In the genomic region with DNA sequence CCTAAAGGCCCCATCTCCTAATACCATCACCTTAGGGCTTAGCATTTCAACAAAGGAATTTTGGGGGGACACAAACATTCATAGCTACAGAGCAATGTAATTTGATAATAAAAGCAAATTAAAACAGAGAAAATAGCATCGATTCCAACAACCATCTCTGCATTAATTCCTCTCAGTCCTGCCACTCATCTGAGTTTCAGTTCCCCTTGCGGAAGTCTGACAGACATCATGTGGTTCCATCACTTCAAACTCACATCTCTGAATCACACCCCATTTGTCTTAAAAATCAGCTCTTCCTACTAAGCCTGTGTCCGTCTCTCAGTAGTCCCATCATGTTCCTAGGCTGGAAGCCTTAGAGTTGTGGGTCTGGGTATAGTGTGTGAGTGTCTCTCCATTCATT, we compare ENCODE assay signal across 13 cellular contexts. TPM values are rescaled to one million over a fixed set of nuclear protein-coding genes. Genes with fewer than 3 reads are reported as not detected.
DNase-seq lines count a peak whose midpoint lies in the region; ATAC-seq, FAIRE-seq and TF ChIP-seq lines count a peak whose summit lies in the region.
"Had no signal": no experiment of that assay in that cellular context is flagged by ENCODE, and none has a peak within 500 bp of the region (broad histone marks: within the 10 kb centered on the region; RNA-seq: fewer than 3 reads in every experiment).

No MANE protein-coding gene starts in this region.

- peaks cover 35% of the 10 kb centered on the region for H3K36me3 Mint-ChIP-seq in stimulated activated effector memory CD8-positive, alpha-beta T cell treated with anti-CD3 and anti-CD28 coated beads, Interleukin-12 subunit alpha, Interleukin-12 subunit beta, amount 100 ng/mL, for 72 hours

- no peak for TF ChIP-seq POLR2A in GM12891 (IDR thresholded peaks at IDR 0.05; ENCODE audit: low read depth, low read length)

- H3K9me2 ChIP-seq in SU-DHL-6 (replicated peaks; ENCODE audit: insufficient read depth, low read length) = no peaks in the 10 kb centered on the region

- H3K27ac Mint-ChIP-seq in stimulated activated effector memory CD8-positive, alpha-beta T cell treated with anti-CD3 and anti-CD28 coated beads, Interleukin-12 subunit alpha, Interleukin-12 subunit beta, amount 100 ng/mL, for 72 hours = no peak overlapping the region

- peaks cover 31% of the 10 kb centered on the region for H3F3A ChIP-seq in SU-DHL-6 (ENCODE audit: insufficient read depth)

- H3K79me2 ChIP-seq in SU-DHL-6 (ENCODE audit: insufficient read depth, low read length) = peaks cover 9% of the 10 kb centered on the region; the same call in 1 of the 2 replicates

- H3K4me3 ChIP-seq in SU-DHL-6 (ENCODE audit: insufficient read depth, low read length, poor library complexity, severe bottlenecking) = peak overlapping the region; percentile 64
- H3K4me3 ChIP-seq in WERI-Rb-1 (ENCODE audit: low read depth, low read length) = no peak overlapping the region
- H3K4me3 ChIP-seq: psoas muscle had no signal

- H3K4me3 Mint-ChIP-seq in stimulated activated effector memory CD8-positive, alpha-beta T cell treated with anti-CD3 and anti-CD28 coated beads, Interleukin-12 subunit alpha, Interleukin-12 subunit beta, amount 100 ng/mL, for 72 hours = no peak overlapping the region

- H3K9me3 ChIP-seq in SU-DHL-6 (ENCODE audit: insufficient read depth, low read length) = no peaks in the 10 kb centered on the region
- no peaks in the 10 kb centered on the region for H3K9me3 ChIP-seq in WERI-Rb-1 (ENCODE audit: severe bottlenecking)
- H3K9me3 ChIP-seq: psoas muscle had no signal

- H3K36me3 ChIP-seq in SU-DHL-6 (ENCODE audit: low read length) (no peaks in the 10 kb centered on the region), WERI-Rb-1 (peaks cover 38% of the 10 kb centered on the region)

- DNase-seq in GM12891 (ENCODE audit: insufficient read length, low spot score) (peak; percentile 48), foreskin melanocyte (no peak), WERI-Rb-1 (no peak)
- DNase-seq in stimulated activated effector memory CD8-positive, alpha-beta T cell treated with anti-CD3 and anti-CD28 coated beads, Interleukin-12 subunit alpha, Interleukin-12 subunit beta, amount 100 ng/mL, for 72 hours (ENCODE audit: low spot score in 2 of 2) = no peak
- DNase-seq in stimulated activated naive CD4-positive, alpha-beta T cell (lab: John Stamatoyannopoulos, UW) = no peak
- DNase-seq: CD4-positive, CD25-positive, alpha-beta regulatory T cell; effector CD8-positive, alpha-beta T cell; NCI-H1105 treated with DMSO at 0.1 percent for 48 hours; psoas muscle; T-helper 1 cell had no signal

- H3K9me3 Mint-ChIP-seq in stimulated activated effector memory CD8-positive, alpha-beta T cell treated with anti-CD3 and anti-CD28 coated beads, Interleukin-12 subunit alpha, Interleukin-12 subunit beta, amount 100 ng/mL, for 72 hours = no peaks in the 10 kb centered on the region
- H3K9me3 Mint-ChIP-seq: CD4-positive, CD25-positive, alpha-beta regulatory T cell had no signal

- peak overlapping the region; percentile 57 for H3K9ac ChIP-seq in SU-DHL-6 (ENCODE audit: low read length)

- no peaks in the 10 kb centered on the region for H3K27me3 ChIP-seq in SU-DHL-6 (ENCODE audit: low read length)
- no peaks in the 10 kb centered on the region for H3K27me3 ChIP-seq in WERI-Rb-1 (ENCODE audit: insufficient read depth, low read depth, severe bottlenecking)

- H3K4me1 Mint-ChIP-seq in stimulated activated effector memory CD8-positive, alpha-beta T cell treated with anti-CD3 and anti-CD28 coated beads, Interleukin-12 subunit alpha, Interleukin-12 subunit beta, amount 100 ng/mL, for 72 hours = peaks cover 33% of the 10 kb centered on the region

- TF ChIP-seq CTCF in SU-DHL-6 (IDR thresholded peaks at IDR 0.05; ENCODE audit: insufficient read depth, low read length, poor library complexity, severe bottlenecking) = no peak
- no peak for TF ChIP-seq CTCF in WERI-Rb-1 (IDR thresholded peaks at IDR 0.05; ENCODE audit: low read depth, low read length)

- H4K20me1 ChIP-seq in SU-DHL-6 (ENCODE audit: low read depth, low read length) = no peaks in the 10 kb centered on the region

- H3K27ac ChIP-seq in SU-DHL-6 (ENCODE audit: low read depth, low read length) (peak overlapping the region; percentile 94), WERI-Rb-1 (no peak overlapping the region)
- H3K27ac ChIP-seq: psoas muscle had no signal

- ATAC-seq in GM21367 (IDR thresholded peaks at IDR 0.05; ENCODE audit: unreplicated experiment) (peak; percentile 60), HG03103 (IDR thresholded peaks at IDR 0.05; ENCODE audit: low read depth, unreplicated experiment) (peak; percentile 42)
- ATAC-seq in stimulated activated effector memory CD8-positive, alpha-beta T cell treated with anti-CD3 and anti-CD28 coated beads, Interleukin-12 subunit alpha, Interleukin-12 subunit beta, amount 100 ng/mL, for 72 hours = no peak
- ATAC-seq: psoas muscle had no signal

- no peak overlapping the region for H2AFZ ChIP-seq in SU-DHL-6 (ENCODE audit: low read depth, low read length, severe bottlenecking)

- H3K4me2 ChIP-seq in SU-DHL-6 (ENCODE audit: low read depth, low read length, poor library complexity, severe bottlenecking) = peak overlapping the region; percentile 86

- FAIRE-seq in GM12891 (lab: Jason Lieb, UNC) = peak; percentile 97

TF ChIP-seq in GM12891, 5 proteins besides CTCF, POLR2A, EP300 and RAD21:
- TF ChIP-seq SPI1 (IDR thresholded peaks at IDR 0.05; ENCODE audit: low read depth, low read length) (peak; percentile 100), POLR2AphosphoS5 (IDR thresholded peaks at IDR 0.05; ENCODE audit: low read depth, low read length) (no peak), POU2F2 (IDR thresholded peaks at IDR 0.05; ENCODE audit: low read depth, low read length) (no peak)

RNA-seq across cellular contexts. Expression of gene ADCK2, which starts 3.6 kb away (rescaled TPM):
- polyA plus RNA-seq in GM12891 (2012; ENCODE audit: low read depth, missing spikeins) = 11.0 TPM

RNA-seq across cellular contexts. Expression of gene NDUFB2, which starts 20.2 kb away (rescaled TPM):
- 271 TPM for polyA plus RNA-seq in GM12891 (2012; ENCODE audit: low read depth, missing spikeins)

RNA-seq across cellular contexts. Expression of gene DENND2A, which starts 35.7 kb away (rescaled TPM):
- not detected for polyA plus RNA-seq in GM12891 (2012; ENCODE audit: low read depth, missing spikeins)
- polyA plus RNA-seq: CD4-positive, CD25-positive, alpha-beta regulatory T cell had no signal
